1 cellular context compared by ENCODE assay signal in genomic region chr1:64173300-64173940, GRCh38.
TF ChIP-seq lines count a peak whose summit lies in the region.

No MANE protein-coding gene starts in this region.

TF ChIP-seq in IMR-90, 13 proteins besides CTCF, POLR2A, EP300 and RAD21:
- no peak for TF ChIP-seq USF2 (IDR thresholded peaks at IDR 0.05; ENCODE audit: low read depth, low read length)
- no peak for TF ChIP-seq ELK1 (IDR thresholded peaks at IDR 0.05; ENCODE audit: borderline replicate concordance, low read depth, low read length)
- no peak for TF ChIP-seq BHLHE40 (IDR thresholded peaks at IDR 0.05; ENCODE audit: low read depth, low read length)
- TF ChIP-seq RFX5 (IDR thresholded peaks at IDR 0.05; ENCODE audit: low read depth, low read length): no peak
- TF ChIP-seq MAFK (IDR thresholded peaks at IDR 0.05; ENCODE audit: low read depth, low read length): no peak
- no peak for TF ChIP-seq RCOR1 (IDR thresholded peaks at IDR 0.05; ENCODE audit: insufficient replicate concordance, low read length)
- no peak for TF ChIP-seq NFE2L2 (IDR thresholded peaks at IDR 0.05; ENCODE audit: low read depth, low read length)
- no peak for TF ChIP-seq FOS (IDR thresholded peaks at IDR 0.05; ENCODE audit: low read depth, low read length)
- no peak for TF ChIP-seq CEBPB (IDR thresholded peaks at IDR 0.05; ENCODE audit: low read depth, low read length)
- TF ChIP-seq SMC3 (IDR thresholded peaks at IDR 0.05; ENCODE audit: low read depth, low read length): no peak
